8 cellular contexts compared by ENCODE assay signal in genomic region chr2:189441709-189442074, GRCh38. TPM values are rescaled to one million over a fixed set of nuclear protein-coding genes. Genes with fewer than 3 reads are reported as not detected.
DNase-seq lines count a peak whose midpoint lies in the region; ATAC-seq and TF ChIP-seq lines count a peak whose summit lies in the region.

No MANE protein-coding gene starts in this region.

- DNase-seq in 8988T, result peak; percentile 9
- DNase-seq in activated naive CD8-positive, alpha-beta T cell treated with anti-CD3 and anti-CD28 coated beads, Interleukin-2, amount 50 U/mL, for 24 hours, result no peak
- no peak for DNase-seq in immature natural killer cell
- no peak for DNase-seq in H4 (ENCODE audit: low spot score)
- no peak for DNase-seq in NCI-H69 (lab: John Stamatoyannopoulos, UW)

- peak overlapping the region; percentile 98 to 99 for H3K9ac ChIP-seq in stomach smooth muscle (ENCODE audit: low read length in 2 of 2)

- POLR2A ChIA-PET in HEK293 (lab: Yijun Ruan, JAX), result interaction anchor here (1.0 to 1.5 kb wide), 2 partner anchors 8 to 32 kb away, joined by 4 read pairs; no protein-coding TSS in a partner anchor

- no peak overlapping the region for H3K27ac Mint-ChIP-seq in activated naive CD8-positive, alpha-beta T cell treated with anti-CD3 and anti-CD28 coated beads, Interleukin-2, amount 50 U/mL, for 24 hours
- H3K27ac Mint-ChIP-seq in immature natural killer cell, result peak overlapping the region; percentile 98 to 100 (median 99)

- H3K27ac ChIP-seq in HEK293 (ENCODE audit: extremely low read depth, low read depth, low read length) (peak overlapping the region; percentile 69), stomach smooth muscle (ENCODE audit: low read length) (peak overlapping the region; percentile 89)

- no peaks in the 10 kb centered on the region for H3K27me3 Mint-ChIP-seq in activated naive CD8-positive, alpha-beta T cell treated with anti-CD3 and anti-CD28 coated beads, Interleukin-2, amount 50 U/mL, for 24 hours
- H3K27me3 Mint-ChIP-seq in immature natural killer cell (ENCODE audit: low read depth in 3 of 3), result peaks cover 0 to 8% (median 1%) of the 10 kb centered on the region in 3 donors

- H3K4me3 ChIP-seq in HEK293 (ENCODE audit: low read depth, low read length) (peak overlapping the region; percentile 81), stomach smooth muscle (ENCODE audit: low read length in 2 of 2) (peak overlapping the region; percentile 83 to 88)

- H3K27me3 ChIP-seq in stomach smooth muscle (ENCODE audit: control insufficient read depth in 1 of 2, insufficient read depth in 2 of 2, low read length in 2 of 2), result no peaks in the 10 kb centered on the region

- H3K36me3 ChIP-seq in HEK293 (ENCODE audit: control insufficient read depth in 2 of 2, insufficient read depth in 1 of 2, low read length in 2 of 2), result peaks cover 3 to 25% of the 10 kb centered on the region in 2 experiments; a peak in 2 of 3 replicates
- no peaks in the 10 kb centered on the region for H3K36me3 ChIP-seq in stomach smooth muscle (ENCODE audit: control insufficient read depth in 2 of 2, insufficient read depth in 2 of 2, low read length in 2 of 2)

- no peaks in the 10 kb centered on the region for H3K9me3 ChIP-seq in HEK293 (ENCODE audit: control insufficient read depth, insufficient read depth, low read depth, low read length)
- no peaks in the 10 kb centered on the region for H3K9me3 ChIP-seq in stomach smooth muscle (ENCODE audit: control insufficient read depth in 2 of 2, low read length in 2 of 2)

- CTCF ChIA-PET in HEK293 (lab: Yijun Ruan, JAX), result no interaction called here

- no peaks in the 10 kb centered on the region for H3K9me3 Mint-ChIP-seq in activated naive CD8-positive, alpha-beta T cell treated with anti-CD3 and anti-CD28 coated beads, Interleukin-2, amount 50 U/mL, for 24 hours
- no peaks in the 10 kb centered on the region for H3K9me3 Mint-ChIP-seq in immature natural killer cell

- ATAC-seq in activated naive CD8-positive, alpha-beta T cell treated with anti-CD3 and anti-CD28 coated beads, Interleukin-2, amount 50 U/mL, for 24 hours, result peak; percentile 0
- ATAC-seq in HG02759 (IDR thresholded peaks at IDR 0.05; ENCODE audit: unreplicated experiment), result no peak

- peaks cover 17% of the 10 kb centered on the region for H3K36me3 Mint-ChIP-seq in activated naive CD8-positive, alpha-beta T cell treated with anti-CD3 and anti-CD28 coated beads, Interleukin-2, amount 50 U/mL, for 24 hours (ENCODE audit: low read depth)
- no peaks in the 10 kb centered on the region for H3K36me3 Mint-ChIP-seq in immature natural killer cell

- no peak for TF ChIP-seq CTCF in HEK293 (tag by site-specific recombination; IDR thresholded peaks at IDR 0.05)

- peaks cover 13% of the 10 kb centered on the region for H3K4me1 ChIP-seq in HEK293 (ENCODE audit: control insufficient read depth, insufficient read depth, low read length)
- H3K4me1 ChIP-seq in stomach smooth muscle (ENCODE audit: control insufficient read depth, insufficient read depth, low read length), result peaks cover 9% of the 10 kb centered on the region

- peaks cover 23% of the 10 kb centered on the region for H3K4me1 Mint-ChIP-seq in activated naive CD8-positive, alpha-beta T cell treated with anti-CD3 and anti-CD28 coated beads, Interleukin-2, amount 50 U/mL, for 24 hours
- H3K4me1 Mint-ChIP-seq in immature natural killer cell, result peaks cover 21% of the 10 kb centered on the region in 2 donors

- H3K4me3 Mint-ChIP-seq in activated naive CD8-positive, alpha-beta T cell treated with anti-CD3 and anti-CD28 coated beads, Interleukin-2, amount 50 U/mL, for 24 hours, result no peak overlapping the region
- H3K4me3 Mint-ChIP-seq in immature natural killer cell, result peak overlapping the region; percentile 98 to 100 (median 100)

TF ChIP-seq in HEK293, 187 proteins besides CTCF, POLR2A, EP300 and RAD21:
- TF ChIP-seq ZNF580 (tag by site-specific recombination; IDR thresholded peaks at IDR 0.05) (no peak), PBX3 (CRISPR knock-in tag; IDR thresholded peaks at IDR 0.05) (no peak), ZNF776 (tag by site-specific recombination; IDR thresholded peaks at IDR 0.05; ENCODE audit: borderline replicate concordance) (no peak), ZNF140 (tag by site-specific recombination; IDR thresholded peaks at IDR 0.05) (no peak), TSHZ1 (tag by site-specific recombination; IDR thresholded peaks at IDR 0.05; ENCODE audit: borderline replicate concordance) (no peak), ZBTB20 (tag by site-specific recombination; IDR thresholded peaks at IDR 0.05) (0 out of 2 replicates have a peak, but pooled peaks have one; percentile 8), SP3 (tag by site-specific recombination; IDR thresholded peaks at IDR 0.05) (no peak)

RNA-seq across cellular contexts. Expression of gene WDR75, which starts 0.4 kb away (rescaled TPM):
- polyA plus RNA-seq in immature natural killer cell, result 10 to 100 TPM in 1 of 3 donors, 1 to 10 TPM in 2; 2.2 to 12.5 (median 8.1) TPM
- 62.1 and 68.6 TPM in 2 replicates for total RNA-seq in H4 (2014; rRNA removed; shearing (Covaris generic))
